Comparison of ENCODE assay signal across 10 cellular contexts in genomic region chr22:30212996-30213441, GRCh38. TPM values are rescaled to one million over a fixed set of nuclear protein-coding genes. Genes with fewer than 3 reads are reported as not detected.
DNase-seq lines count a peak whose midpoint lies in the region; ATAC-seq and TF ChIP-seq lines count a peak whose summit lies in the region.
"Had no signal": no experiment of that assay in that cellular context is flagged by ENCODE, and none has a peak within 500 bp of the region (broad histone marks: within the 10 kb centered on the region; RNA-seq: fewer than 3 reads in every experiment).

No MANE protein-coding gene starts in this region.

- no peak overlapping the region for H2BK120ac ChIP-seq in H9 (ENCODE audit: low read depth, low read length, poor library complexity, severe bottlenecking)

- no peaks in the 10 kb centered on the region for H3K27me3 ChIP-seq in ACC112 (ENCODE audit: insufficient read depth, low read length)
- no peaks in the 10 kb centered on the region; the same call in 1 of the 2 replicates for H3K27me3 ChIP-seq in H9 (ENCODE audit: insufficient read depth, low read length)
- peaks cover 0 to 2% (median 0%) of the 10 kb centered on the region in 4 donors for H3K27me3 ChIP-seq in liver (ENCODE audit: control insufficient read depth in 4 of 4, insufficient read depth in 4 of 4, low read length in 3 of 4)

- H3K9me3 ChIP-seq in H9 (ENCODE audit: control insufficient read depth, low read depth, low read length) = no peaks in the 10 kb centered on the region
- no peaks in the 10 kb centered on the region for H3K9me3 ChIP-seq in liver (ENCODE audit: control insufficient read depth in 4 of 4, low read length in 3 of 4)

- ATAC-seq in GM18498 (IDR thresholded peaks at IDR 0.05; ENCODE audit: unreplicated experiment) = no peak

- no peaks in the 10 kb centered on the region; a peak in 1 of 5 replicates for H3K9me3 Mint-ChIP-seq in H9
- no peaks in the 10 kb centered on the region for H3K9me3 Mint-ChIP-seq in activated T-helper 1 cell treated with anti-CD3 and anti-CD28 coated beads, Interleukin-12 subunit alpha, Interleukin-12 subunit beta, Interleukin-2, Interleukin-4 antibody, amounts not matched to agents 30 ng/mL and 10 ng/mL and 1 ng/mL, durations not matched to agents 14 hours and 24 hours and 36 hours

- H3K27me3 Mint-ChIP-seq in H9 (ENCODE audit: low read depth) = peaks cover 16% of the 10 kb centered on the region
- H3K27me3 Mint-ChIP-seq in activated T-helper 1 cell treated with anti-CD3 and anti-CD28 coated beads, Interleukin-12 subunit alpha, Interleukin-12 subunit beta, Interleukin-2, Interleukin-4 antibody, amounts not matched to agents 30 ng/mL and 10 ng/mL and 1 ng/mL, durations not matched to agents 14 hours and 24 hours and 36 hours (ENCODE audit: insufficient read depth) = no peaks in the 10 kb centered on the region

- TF ChIP-seq CTCF in H9 (conservative IDR thresholded peaks at IDR 0.05) (no peak), liver (IDR thresholded peaks at IDR 0.05; ENCODE audit: low read depth, low read length, missing input control) (no peak)

- H2BK20ac ChIP-seq in H9 (ENCODE audit: low read depth, low read length, poor library complexity, severe bottlenecking) = no peak overlapping the region

- H3K23ac ChIP-seq in H9 (ENCODE audit: insufficient read length, low read depth, low read length) = no peak overlapping the region

- intact Hi-C loops in activated T-helper 1 cell treated with anti-CD3 and anti-CD28 coated beads, Interleukin-12 subunit alpha, Interleukin-12 subunit beta, Interleukin-2, Interleukin-4 antibody, amounts not matched to agents 30 ng/mL and 10 ng/mL and 1 ng/mL, durations not matched to agents 14 hours and 24 hours and 36 hours (cut with micrococcal nuclease) = loop anchor here (1.0 to 2.0 kb wide), 3 partner anchors 16 to 34 kb away; no protein-coding TSS in a partner anchor

- H3K4me2 ChIP-seq in H9 (ENCODE audit: insufficient read depth, insufficient read length, low read length) = no peak overlapping the region
- H3K4me2 ChIP-seq: KMS-11 had no signal

- H3K4me3 ChIP-seq in ACC112 (ENCODE audit: low read depth, low read length) (no peak overlapping the region), liver (ENCODE audit: low read depth in 1 of 3, low read length in 3 of 3) (no peak overlapping the region)

- no peak overlapping the region for H4K8ac ChIP-seq in H9 (replicated peaks; ENCODE audit: insufficient read length, low read depth, low read length)

- no peak overlapping the region for H3K18ac ChIP-seq in H9 (ENCODE audit: insufficient read length, low read depth, low read length)

- H2BK15ac ChIP-seq in H9 (ENCODE audit: low read depth, low read length) = no peak overlapping the region

- DNase-seq in H9 = no peak
- DNase-seq in activated T-helper 1 cell treated with anti-CD3 and anti-CD28 coated beads, Interleukin-12 subunit alpha, Interleukin-12 subunit beta, Interleukin-2, Interleukin-4 antibody, amounts not matched to agents 30 ng/mL and 10 ng/mL and 1 ng/mL, durations not matched to agents 14 hours and 24 hours and 36 hours (ENCODE audit: low spot score) = no peak
- no peak for DNase-seq in NCI-H748 (lab: John Stamatoyannopoulos, UW; ENCODE audit: unreplicated experiment)
- no peak for DNase-seq in effector CD4-positive, alpha-beta T cell
- DNase-seq in Ammon's horn (ENCODE audit: low spot score) = no peak
- DNase-seq: DMS 273 treated with DMSO at 0.1 percent for 48 hours had no signal

- H2BK12ac ChIP-seq in H9 (ENCODE audit: insufficient read length, low read depth, low read length) = no peak overlapping the region

- H3K9ac ChIP-seq in H9 (ENCODE audit: extremely low read depth, insufficient read length, low read length) (no peak overlapping the region), liver (ENCODE audit: low read depth in 1 of 2, low read length in 2 of 2) (no peak overlapping the region)
- H3K9ac ChIP-seq: KMS-11 had no signal

- H3K79me2 ChIP-seq in ACC112 (ENCODE audit: control insufficient read depth, insufficient read depth, low read length, unreplicated experiment) (no peaks in the 10 kb centered on the region), H9 (ENCODE audit: insufficient read depth, low read length) (no peaks in the 10 kb centered on the region)

- H2AFZ ChIP-seq in ACC112 (ENCODE audit: low read length, unreplicated experiment) = no peak overlapping the region
- H2AFZ ChIP-seq in H9 (ENCODE audit: low read length) = no peak overlapping the region

- H4K5ac ChIP-seq in H9 (ENCODE audit: insufficient read length, low read depth, low read length) = no peak overlapping the region

- peaks cover 29 to 33% of the 10 kb centered on the region in 2 experiments for H3K4me1 Mint-ChIP-seq in H9
- peaks cover 54% of the 10 kb centered on the region for H3K4me1 Mint-ChIP-seq in activated T-helper 1 cell treated with anti-CD3 and anti-CD28 coated beads, Interleukin-12 subunit alpha, Interleukin-12 subunit beta, Interleukin-2, Interleukin-4 antibody, amounts not matched to agents 30 ng/mL and 10 ng/mL and 1 ng/mL, durations not matched to agents 14 hours and 24 hours and 36 hours (ENCODE audit: low read depth)

- H4K91ac ChIP-seq in H9 (ENCODE audit: insufficient read length, low read depth, low read length) = no peak overlapping the region

- H3K27ac ChIP-seq in ACC112 (ENCODE audit: low read depth, low read length) (peak overlapping the region; percentile 99), H9 (ENCODE audit: insufficient read length, low read depth, low read length) (no peak overlapping the region), liver (ENCODE audit: low read depth in 1 of 2, low read length in 2 of 2) (peak overlapping the region; percentile 33 to 69)
- H3K27ac ChIP-seq: KMS-11 had no signal

- TF ChIP-seq RAD21 in liver (IDR thresholded peaks at IDR 0.05) = no peak

- H3K14ac ChIP-seq in H9 (ENCODE audit: insufficient read depth, low read length) = no peak overlapping the region; the same call in 1 of the 2 replicates

- no CpG with 5 or more reads among the region's 8 CpGs for WGBS in H9 (ENCODE audit: extremely low coverage, insufficient read length, low lambda C conversion rate)
- 75% methylated on average over 8 of the region's 8 CpGs for WGBS in liver

- H3K36me3 ChIP-seq in ACC112 (ENCODE audit: insufficient read depth, low read length) (no peaks in the 10 kb centered on the region), liver (ENCODE audit: control insufficient read depth in 4 of 4, insufficient read depth in 3 of 4, low read depth in 1 of 4, low read length in 3 of 4) (no peaks in the 10 kb centered on the region)

- no peak overlapping the region for H3K4ac ChIP-seq in H9 (ENCODE audit: low read depth, low read length)

- no peak overlapping the region for H2AK5ac ChIP-seq in H9 (ENCODE audit: insufficient read length, low read length)

- H4K20me1 ChIP-seq in H9 (ENCODE audit: control insufficient read depth, insufficient read depth, insufficient read length) = no peaks in the 10 kb centered on the region

- no peaks in the 10 kb centered on the region for H3K79me1 ChIP-seq in H9 (ENCODE audit: insufficient read depth, low read depth, low read length, poor library complexity, severe bottlenecking)

- no peaks in the 10 kb centered on the region for H3K23me2 ChIP-seq in H9 (ENCODE audit: insufficient read length, low read depth, low read length, poor library complexity, severe bottlenecking)

- no peak overlapping the region for H3T11ph ChIP-seq in H9 (ENCODE audit: low read length)

- H3K4me3 Mint-ChIP-seq in H9 = no peak overlapping the region
- peak overlapping the region; percentile 4 for H3K4me3 Mint-ChIP-seq in activated T-helper 1 cell treated with anti-CD3 and anti-CD28 coated beads, Interleukin-12 subunit alpha, Interleukin-12 subunit beta, Interleukin-2, Interleukin-4 antibody, amounts not matched to agents 30 ng/mL and 10 ng/mL and 1 ng/mL, durations not matched to agents 14 hours and 24 hours and 36 hours

- H3K36me3 Mint-ChIP-seq in H9 (ENCODE audit: insufficient read depth in 1 of 3, low read depth in 3 of 3) = no peaks in the 10 kb centered on the region
- no peaks in the 10 kb centered on the region for H3K36me3 Mint-ChIP-seq in activated T-helper 1 cell treated with anti-CD3 and anti-CD28 coated beads, Interleukin-12 subunit alpha, Interleukin-12 subunit beta, Interleukin-2, Interleukin-4 antibody, amounts not matched to agents 30 ng/mL and 10 ng/mL and 1 ng/mL, durations not matched to agents 14 hours and 24 hours and 36 hours (ENCODE audit: low read depth)

- H3K4me1 ChIP-seq in ACC112 (ENCODE audit: control insufficient read depth, insufficient read depth, low read length, unreplicated experiment) (peaks cover 56% of the 10 kb centered on the region), H9 (ENCODE audit: insufficient read depth, low read length) (peaks cover 6% of the 10 kb centered on the region; the same call in 1 of the 2 replicates), liver (ENCODE audit: control insufficient read depth in 4 of 4, insufficient read depth in 4 of 4, low read length in 3 of 4) (no peaks in the 10 kb centered on the region)

- H3K27ac Mint-ChIP-seq in H9 = peak overlapping the region in 2 of 3 experiments; percentile 5 to 13; a peak in 1 of 7 replicates
- peak overlapping the region; percentile 81 for H3K27ac Mint-ChIP-seq in activated T-helper 1 cell treated with anti-CD3 and anti-CD28 coated beads, Interleukin-12 subunit alpha, Interleukin-12 subunit beta, Interleukin-2, Interleukin-4 antibody, amounts not matched to agents 30 ng/mL and 10 ng/mL and 1 ng/mL, durations not matched to agents 14 hours and 24 hours and 36 hours

- H3K56ac ChIP-seq in H9 (ENCODE audit: insufficient read length, low read depth, low read length) = no peak overlapping the region

- no peak overlapping the region for H2BK5ac ChIP-seq in H9 (ENCODE audit: insufficient read length, low read length)

TF ChIP-seq in liver, 16 proteins besides CTCF, POLR2A, EP300 and RAD21 (continues in another document):
- no peak for TF ChIP-seq JUND (IDR thresholded peaks at IDR 0.05)
- no peak for TF ChIP-seq SP1 (IDR thresholded peaks at IDR 0.05)

RNA-seq across cellular contexts. Expression of gene LIF, which starts 33.5 kb away (rescaled TPM):
- total RNA-seq in H9 (2021) (4.3 and 6.1 TPM in 2 replicates), liver (under 1 TPM; 0.08 to 0.09 TPM)
- 450 and 455 TPM in 2 replicates for total RNA-seq in activated T-helper 1 cell treated with anti-CD3 and anti-CD28 coated beads, Interleukin-12 subunit alpha, Interleukin-12 subunit beta, Interleukin-2, Interleukin-4 antibody, amounts not matched to agents 30 ng/mL and 10 ng/mL and 1 ng/mL, durations not matched to agents 14 hours and 24 hours and 36 hours
- under 1 TPM in 1 of 2 donors, not detected in 1; 0.10 TPM for polyA plus RNA-seq in liver

RNA-seq across cellular contexts. Expression of gene OSM, which starts 53.6 kb away (rescaled TPM):
- total RNA-seq in H9 (2021) (not detected in 2 replicates), liver (under 1 TPM; 0.25 to 0.84 TPM)
- 76.7 and 78.3 TPM in 2 replicates for total RNA-seq in activated T-helper 1 cell treated with anti-CD3 and anti-CD28 coated beads, Interleukin-12 subunit alpha, Interleukin-12 subunit beta, Interleukin-2, Interleukin-4 antibody, amounts not matched to agents 30 ng/mL and 10 ng/mL and 1 ng/mL, durations not matched to agents 14 hours and 24 hours and 36 hours
- polyA plus RNA-seq in liver = under 1 TPM in 1 of 2 donors, not detected in 1; 0.09 TPM

Comparison
In these comparisons a context has a peak if more than half of its experiments do, and no peak if none do; other contexts are left out.
1. RNA of gene LIF, which starts 33.5 kb away (total RNA-seq): 450 to 455 TPM in activated T-helper 1 cell treated with anti-CD3 and anti-CD28 coated beads, Interleukin-12 subunit alpha, Interleukin-12 subunit beta, Interleukin-2, Interleukin-4 antibody, amounts not matched to agents 30 ng/mL and 10 ng/mL and 1 ng/mL, durations not matched to agents 14 hours and 24 hours and 36 hours; 4.3 to 6.1 TPM in H9 and 0.08 to 0.09 TPM in liver; every median in the first group is over 10 times any median in the second.
2. RNA of gene OSM, which starts 53.6 kb away (total RNA-seq): 76.7 to 78.3 TPM in activated T-helper 1 cell treated with anti-CD3 and anti-CD28 coated beads, Interleukin-12 subunit alpha, Interleukin-12 subunit beta, Interleukin-2, Interleukin-4 antibody, amounts not matched to agents 30 ng/mL and 10 ng/mL and 1 ng/mL, durations not matched to agents 14 hours and 24 hours and 36 hours; 0.25 to 0.84 TPM in liver and not detected in H9; every median in the first group is over 10 times any median in the second.